Comparison of ENCODE assay signal across 23 cellular contexts in genomic region chr12:66361703-66362102, GRCh38.
"Had no signal": no experiment of that assay in that cellular context is flagged by ENCODE, and none has a peak within 500 bp of the region (broad histone marks: within the 10 kb centered on the region; RNA-seq: fewer than 3 reads in every experiment).

No MANE protein-coding gene starts in this region.

- ATAC-seq: activated CD8-positive, alpha-beta memory T cell treated with anti-CD3 and anti-CD28 coated beads, Interleukin-2, amount 10 ng/mL, durations not matched to agents 7 days and 5 days; activated T-cell treated with anti-CD3 and anti-CD28 coated beads, Interleukin-2, amount 50 U/mL, for 4 hours; SK-N-SH treated with all-trans-retinoic acid at 6 μM for 48 hours; WTC11 had no signal

- H3K27ac Mint-ChIP-seq: activated CD4-positive, alpha-beta T cell treated with anti-CD3 and anti-CD28 coated beads, Interleukin-2, amount 10 ng/mL, durations not matched to agents 24 days and 14 days; activated CD8-positive, alpha-beta memory T cell treated with anti-CD3 and anti-CD28 coated beads, Interleukin-2, amount 10 ng/mL, durations not matched to agents 7 days and 5 days; activated naive CD4-positive, alpha-beta T cell treated with anti-CD3 and anti-CD28 coated beads, Interleukin-2, amount 10 ng/mL, durations not matched to agents 7 days and 5 days; activated naive CD8-positive, alpha-beta T cell treated with anti-CD3 and anti-CD28 coated beads for 36 hours; activated T-helper 2 cell treated with anti-CD3 and anti-CD28 coated beads, Interferon-gamma antibody, Interleukin-2, Interleukin-4, amounts not matched to agents 10 μg/mL and 5 μg/mL and 100 μg/mL, durations not matched to agents 14 hours and 24 hours and 36 hours; WTC11 had no signal

- H3K4me3 Mint-ChIP-seq: activated CD4-positive, alpha-beta T cell treated with anti-CD3 and anti-CD28 coated beads, Interleukin-2, amount 10 ng/mL, durations not matched to agents 24 days and 14 days; activated CD8-positive, alpha-beta memory T cell treated with anti-CD3 and anti-CD28 coated beads, Interleukin-2, amount 10 ng/mL, durations not matched to agents 7 days and 5 days; activated naive CD4-positive, alpha-beta T cell treated with anti-CD3 and anti-CD28 coated beads, Interleukin-2, amount 10 ng/mL, durations not matched to agents 7 days and 5 days; activated naive CD8-positive, alpha-beta T cell treated with anti-CD3 and anti-CD28 coated beads for 36 hours; activated T-cell treated with anti-CD3 and anti-CD28 coated beads, Interleukin-2, amount 50 U/mL, for 4 hours; WTC11 had no signal

- H3K27me3 Mint-ChIP-seq: activated CD4-positive, alpha-beta T cell treated with anti-CD3 and anti-CD28 coated beads, Interleukin-2, amount 10 ng/mL, durations not matched to agents 24 days and 14 days; activated CD8-positive, alpha-beta memory T cell treated with anti-CD3 and anti-CD28 coated beads, Interleukin-2, amount 10 ng/mL, durations not matched to agents 7 days and 5 days; activated naive CD4-positive, alpha-beta T cell treated with anti-CD3 and anti-CD28 coated beads, Interleukin-2, amount 10 ng/mL, durations not matched to agents 7 days and 5 days; activated naive CD8-positive, alpha-beta T cell treated with anti-CD3 and anti-CD28 coated beads for 36 hours had no signal

- H3K4me1 Mint-ChIP-seq: activated CD4-positive, alpha-beta T cell treated with anti-CD3 and anti-CD28 coated beads, Interleukin-2, amount 10 ng/mL, durations not matched to agents 24 days and 14 days; activated CD8-positive, alpha-beta memory T cell treated with anti-CD3 and anti-CD28 coated beads, Interleukin-2, amount 10 ng/mL, durations not matched to agents 7 days and 5 days; activated naive CD4-positive, alpha-beta T cell treated with anti-CD3 and anti-CD28 coated beads, Interleukin-2, amount 10 ng/mL, durations not matched to agents 7 days and 5 days; activated naive CD8-positive, alpha-beta T cell treated with anti-CD3 and anti-CD28 coated beads for 36 hours had no signal

- DNase-seq: activated CD4-positive, alpha-beta T cell treated with anti-CD3 and anti-CD28 coated beads for 1 hour; activated CD4-positive, alpha-beta T cell treated with anti-CD3 and anti-CD28 coated beads, Interleukin-2, amount 10 ng/mL, durations not matched to agents 24 days and 14 days; activated CD4-positive, alpha-beta T cell treated with anti-CD3 and anti-CD28 coated beads, Interleukin-2, amount 50 U/mL, for 48 hours; activated CD8-positive, alpha-beta memory T cell treated with anti-CD3 and anti-CD28 coated beads, Interleukin-2, amount 10 ng/mL, durations not matched to agents 7 days and 5 days; activated gamma-delta T cell treated with Interleukin-2 at 50 U/mL for 16 hours; activated naive CD4-positive, alpha-beta T cell treated with anti-CD3 and anti-CD28 coated beads, Interleukin-2, amount 10 ng/mL, durations not matched to agents 7 days and 5 days; activated naive CD8-positive, alpha-beta T cell treated with anti-CD3 and anti-CD28 coated beads for 36 hours; activated T-cell treated with anti-CD3 and anti-CD28 coated beads, Interleukin-2, amount 50 U/mL, for 4 hours; brain microvascular endothelial cell; cerebellar nuclear complex; MM.1S; NCI-H1105; NCI-H1436; NCI-H187 treated with DMSO at 0.1 percent for 48 hours; NCI-H2081 treated with DMSO at 0.1 percent for 48 hours; NCI-H345; NCI-H524; SHP77; SW 1271 had no signal

- H3K27ac ChIP-seq: brain microvascular endothelial cell, SJSA1 had no signal

- H3K9me3 ChIP-seq: SJSA1 had no signal

- H3K36me3 Mint-ChIP-seq: activated naive CD4-positive, alpha-beta T cell treated with anti-CD3 and anti-CD28 coated beads, Interleukin-2, amount 10 ng/mL, durations not matched to agents 7 days and 5 days; WTC11 had no signal
